14 cellular contexts compared by ENCODE assay signal in genomic region chr5:178531786-178532185, GRCh38. TPM values are rescaled to one million over a fixed set of nuclear protein-coding genes. Genes with fewer than 3 reads are reported as not detected.
A peak's percentile ranks its signal among the peaks of the same experiment; 100 is the strongest.
DNase-seq lines count a peak whose midpoint lies in the region; ATAC-seq and TF ChIP-seq lines count a peak whose summit lies in the region.
"Had no signal": no experiment of that assay in that cellular context is flagged by ENCODE, and none has a peak within 500 bp of the region (broad histone marks: within the 10 kb centered on the region; RNA-seq: fewer than 3 reads in every experiment).

No MANE protein-coding gene starts in this region.

- H3K27ac ChIP-seq in RWPE2 (ENCODE audit: poor library complexity, severe bottlenecking) = no peak overlapping the region

- H3K4me3 ChIP-seq in RWPE2 (ENCODE audit: severe bottlenecking) = no peak overlapping the region
- H3K4me3 ChIP-seq: GM12878, GM23338 had no signal

- no peaks in the 10 kb centered on the region for H3K9me3 ChIP-seq in RWPE2 (ENCODE audit: severe bottlenecking)

- H3K4me1 ChIP-seq in RWPE2 (ENCODE audit: insufficient read depth, poor library complexity, severe bottlenecking) = no peaks in the 10 kb centered on the region

- peak; percentile 9 for DNase-seq in activated effector memory CD4-positive, alpha-beta T cell treated with anti-CD3 and anti-CD28 coated beads, Interleukin-2, amount 50 U/mL, for 16 hours
- DNase-seq in activated effector memory CD4-positive, alpha-beta T cell treated with Interleukin-2 at 50 U/mL for 16 hours = no peak
- DNase-seq in RWPE2 (ENCODE audit: low spot score) (peak; percentile 50), posterior vena cava (ENCODE audit: low spot score) (peak; percentile 53), NCI-H526 (lab: John Stamatoyannopoulos, UW) (no peak), NOMO-1 (lab: John Stamatoyannopoulos, UW; ENCODE audit: unreplicated experiment in 2 of 2) (no peak)
- DNase-seq: C1 segment of cervical spinal cord; CD4-positive, alpha-beta T cell; DMS53; H9 had no signal

- no peak for TF ChIP-seq CTCF in RWPE2 (IDR thresholded peaks at IDR 0.05; ENCODE audit: poor library complexity, severe bottlenecking)

- intact Hi-C loops in posterior vena cava (cut with DNase I) = no loop called here

- ATAC-seq in RWPE2 (ENCODE audit: low read depth) = no peak
- no peak for ATAC-seq in GM18873 (IDR thresholded peaks at IDR 0.05; ENCODE audit: low FRiP score, unreplicated experiment)
- ATAC-seq: GM12878, GM23338 had no signal

- H3K36me3 ChIP-seq in RWPE2 (ENCODE audit: low read depth) = no peaks in the 10 kb centered on the region

- H3K27me3 ChIP-seq in RWPE2 (ENCODE audit: insufficient read depth, poor library complexity, severe bottlenecking) = no peaks in the 10 kb centered on the region

RNA-seq across cellular contexts. Expression of gene COL23A1, which starts 58.4 kb away (rescaled TPM):
- 1 to 10 TPM; 2.0 to 3.0 TPM for total RNA-seq in posterior vena cava
- total RNA-seq: CD4-positive, alpha-beta T cell; HT1080 had no signal

Comparison
In these comparisons a context has a peak if more than half of its experiments do, and no peak if none do; other contexts are left out.
1. DNase-seq: peak in activated effector memory CD4-positive, alpha-beta T cell treated with anti-CD3 and anti-CD28 coated beads, Interleukin-2, amount 50 U/mL, for 16 hours (single experiment), RWPE2 (single experiment) and posterior vena cava (single experiment); none in activated effector memory CD4-positive, alpha-beta T cell treated with Interleukin-2 at 50 U/mL for 16 hours (single experiment), NCI-H526 (0 of 2) and NOMO-1 (0 of 2).